16 cellular contexts compared by ENCODE assay signal in the genomic region with DNA sequence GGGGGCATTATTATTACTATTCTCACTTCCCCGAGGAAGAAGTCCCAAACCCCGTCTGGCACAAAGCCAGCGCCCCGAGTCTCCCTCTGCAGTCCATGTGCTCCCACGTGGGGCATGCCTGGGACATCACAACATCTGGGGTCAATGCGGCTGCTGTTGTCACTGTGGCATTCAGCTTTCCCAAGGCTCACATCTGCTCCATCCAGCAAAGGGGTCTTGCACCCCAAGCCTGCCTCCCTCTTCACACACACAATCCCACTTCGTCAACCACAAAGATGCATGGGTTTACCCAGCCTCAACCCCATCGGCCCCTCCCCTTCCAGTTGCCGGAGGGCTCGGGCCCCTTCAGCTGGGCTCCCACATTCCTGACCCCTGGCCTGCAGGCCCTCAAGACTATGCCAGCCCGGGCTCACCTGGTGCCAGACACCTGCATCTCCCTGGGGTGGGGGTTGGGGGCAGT. TPM values are rescaled to one million over a fixed set of nuclear protein-coding genes. Genes with fewer than 3 reads are reported as not detected.
DNase-seq lines count a peak whose midpoint lies in the region; ATAC-seq, FAIRE-seq and TF ChIP-seq lines count a peak whose summit lies in the region.
"Had no signal": no experiment of that assay in that cellular context is flagged by ENCODE, and none has a peak within 500 bp of the region (broad histone marks: within the 10 kb centered on the region; RNA-seq: fewer than 3 reads in every experiment).

No MANE protein-coding gene starts in this region.

- no peak for ATAC-seq in left lobe of liver
- ATAC-seq in gastrocnemius medialis, result no peak

- H2AK5ac ChIP-seq in neuronal stem cell (ENCODE audit: low read depth, low read length), result peak overlapping the region; percentile 84

- H3K14ac ChIP-seq in neuronal stem cell (ENCODE audit: low read length), result peak overlapping the region; percentile 1

- H3K27ac ChIP-seq in neuronal stem cell (replicated peaks; ENCODE audit: low read length) (no peak overlapping the region), gastrocnemius medialis (no peak overlapping the region)
- H3K27ac ChIP-seq: C4-2B, HL-60 had no signal

- no peak overlapping the region for H2BK5ac ChIP-seq in neuronal stem cell (ENCODE audit: low read length)

- H3K23ac ChIP-seq in neuronal stem cell (ENCODE audit: low read depth, low read length, poor library complexity), result peak overlapping the region; percentile 6

- no peak overlapping the region for H2BK12ac ChIP-seq in neuronal stem cell (ENCODE audit: low read length)

- H3K9me3 ChIP-seq in neuronal stem cell (replicated peaks in 1 of 2; ENCODE audit: control insufficient read depth in 2 of 2, insufficient read depth in 1 of 2, low read depth in 1 of 2, low read length in 2 of 2) (no peaks in the 10 kb centered on the region), gastrocnemius medialis (no peaks in the 10 kb centered on the region)
- H3K9me3 ChIP-seq: Caco-2, HAP-1 had no signal

- H3K4me2 ChIP-seq in neuronal stem cell (ENCODE audit: insufficient read depth, low read length, poor library complexity, severe bottlenecking), result no peak overlapping the region

- no peak for TF ChIP-seq POLR2A in gastrocnemius medialis (IDR thresholded peaks at IDR 0.05)

- peak overlapping the region; percentile 53 for H4K91ac ChIP-seq in neuronal stem cell (ENCODE audit: low read depth, low read length, poor library complexity)

- WGBS in neuronal stem cell (ENCODE audit: extremely low coverage in 2 of 2, insufficient read length in 2 of 2, insufficient replicate concordance in 1 of 2), 2 donors, result no CpG with 5 or more reads among the region's 11 CpGs

- H2BK120ac ChIP-seq in neuronal stem cell (ENCODE audit: low read depth, low read length), result no peak overlapping the region

- FAIRE-seq in bronchial epithelial cell (lab: Jason Lieb, UNC), result peak; percentile 18
- FAIRE-seq: D721Med, G401.6, GM12891, GM19239 had no signal

- H3K36me3 ChIP-seq in H7 (replicated peaks; ENCODE audit: control insufficient read depth, insufficient read depth, low read length) (no peaks in the 10 kb centered on the region), bronchial epithelial cell (ENCODE audit: control insufficient read depth, insufficient read depth, low read length) (no peaks in the 10 kb centered on the region), neuronal stem cell (replicated peaks in 1 of 2; ENCODE audit: control insufficient read depth in 2 of 2, insufficient read depth in 2 of 2, low read length in 2 of 2) (no peaks in the 10 kb centered on the region), gastrocnemius medialis (no peaks in the 10 kb centered on the region)
- H3K36me3 ChIP-seq: HAP-1 had no signal

- DNase-seq in H7 (peak; percentile 56), bronchial epithelial cell (ENCODE audit: low read depth) (no peak), neuronal stem cell (ENCODE audit: low spot score) (no peak), NCI-H1105 (lab: John Stamatoyannopoulos, UW) (no peak), left lobe of liver (ENCODE audit: low spot score) (no peak), gastrocnemius medialis (no peak)
- DNase-seq: Caco-2; CD4-positive, alpha-beta T cell; GOT3 had no signal

- H3K79me1 ChIP-seq in neuronal stem cell (ENCODE audit: low read depth, low read length), result no peaks in the 10 kb centered on the region

- H3K18ac ChIP-seq in neuronal stem cell (ENCODE audit: low read length), result peak overlapping the region; percentile 19

- H2BK15ac ChIP-seq in neuronal stem cell (ENCODE audit: low read length), result no peak overlapping the region

- intact Hi-C loops in gastrocnemius medialis (cut with DNase I; ENCODE audit: low total_unique reads), result no loop called here

- H3K27me3 ChIP-seq in H7 (ENCODE audit: control insufficient read depth, insufficient read depth, low read length) (no peaks in the 10 kb centered on the region), bronchial epithelial cell (ENCODE audit: control insufficient read depth, insufficient read depth, low read length) (peaks cover 2% of the 10 kb centered on the region), neuronal stem cell (ENCODE audit: control insufficient read depth in 3 of 3, insufficient read depth in 3 of 3, low read depth in 1 of 3, low read length in 3 of 3) (peaks cover 0 to 49% (median 3%) of the 10 kb centered on the region in 3 experiments), gastrocnemius medialis (no peaks in the 10 kb centered on the region)

- H3K9ac ChIP-seq in neuronal stem cell (ENCODE audit: low read depth, low read length, poor library complexity), result no peak overlapping the region

- H3K4me3 ChIP-seq in H7 (ENCODE audit: insufficient read depth, low read depth, low read length), result no peak overlapping the region
- no peak overlapping the region for H3K4me3 ChIP-seq in bronchial epithelial cell (ENCODE audit: low read depth, low read length)
- H3K4me3 ChIP-seq in neuronal stem cell (ENCODE audit: low read length in 2 of 2), result no peak overlapping the region
- no peak overlapping the region for H3K4me3 ChIP-seq in gastrocnemius medialis
- H3K4me3 ChIP-seq: HAP-1 had no signal

- no peak overlapping the region for H4K8ac ChIP-seq in neuronal stem cell (ENCODE audit: low read depth, low read length)

- peaks cover 0 to 2% of the 10 kb centered on the region in 2 donors for H3K4me1 ChIP-seq in neuronal stem cell (ENCODE audit: control insufficient read depth in 2 of 2, insufficient read depth in 1 of 2, low read depth in 1 of 2, low read length in 2 of 2)
- H3K4me1 ChIP-seq in gastrocnemius medialis, result no peaks in the 10 kb centered on the region
- H3K4me1 ChIP-seq: Caco-2, HAP-1 had no signal

- in situ Hi-C loops in gastrocnemius medialis (cut with MboI; ENCODE audit: low sequenced_read_pairs in 4 of 4), result loop anchor here (10.0 kb wide), 1 partner anchor 137 kb away; a partner anchor contains a TSS

- no peak overlapping the region for H2AFZ ChIP-seq in neuronal stem cell (ENCODE audit: low read length)

- no peak for TF ChIP-seq CTCF in bronchial epithelial cell (IDR thresholded peaks at IDR 0.05; ENCODE audit: insufficient read depth, low read length, severe bottlenecking)
- no peak for TF ChIP-seq CTCF in gastrocnemius medialis (IDR thresholded peaks at IDR 0.05 in 4 of 5, conservative IDR thresholded peaks at IDR 0.05 in 1 of 5)

- no peak overlapping the region for H3K4ac ChIP-seq in neuronal stem cell (ENCODE audit: low read length)

RNA-seq across cellular contexts. Expression of a gene that starts 23.5 kb away (rescaled TPM):
- 28.3 and 30.4 TPM in 2 replicates for total RNA-seq in H7 (2014; rRNA removed; shearing (Covaris generic))
- total RNA-seq in bronchial epithelial cell (2.6 and 2.8 TPM in 2 replicates), left lobe of liver (10.9 TPM), gastrocnemius medialis (under 1 TPM in 2 of 4 donors, not detected in 2; 0.29 to 0.75 TPM)
- polyA plus RNA-seq in neuronal stem cell (2013, experiment 1 of 2), result 23.2 TPM
- 22.9 TPM for polyA plus RNA-seq in neuronal stem cell (2013, experiment 2 of 2)

RNA-seq across cellular contexts. Expression of a gene that starts 28.2 kb away (rescaled TPM):
- 78.3 and 115 TPM in 2 replicates for total RNA-seq in H7 (2014; rRNA removed; shearing (Covaris generic))
- 27.4 and 37.5 TPM in 2 replicates for total RNA-seq in bronchial epithelial cell
- polyA plus RNA-seq in neuronal stem cell (2013, experiment 1 of 2), result 26.0 TPM
- polyA plus RNA-seq in neuronal stem cell (2013, experiment 2 of 2), result 25.8 TPM
- 60.2 TPM for total RNA-seq in left lobe of liver
- 100 to 1,000 TPM in 1 of 4 donors, 10 to 100 TPM in 3; 43.5 to 105 (median 67.5) TPM for total RNA-seq in gastrocnemius medialis
